ENCODE assay signal across 2 cellular contexts in genomic region chr7:45848734-45849133, GRCh38. TPM values are rescaled to one million over a fixed set of nuclear protein-coding genes. Genes with fewer than 3 reads are reported as not detected.
"Had no signal": no experiment of that assay in that cellular context is flagged by ENCODE, and none has a peak within 500 bp of the region (broad histone marks: within the 10 kb centered on the region; RNA-seq: fewer than 3 reads in every experiment).

No MANE protein-coding gene starts in this region.

RNA-seq across cellular contexts. Expression of gene CCDC201, which starts 24.1 kb away (rescaled TPM):
- total RNA-seq: G401, GM12878 had no signal

RNA-seq across cellular contexts. Expression of gene IGFBP1, which starts 39.6 kb away (rescaled TPM):
- total RNA-seq: G401 had no signal
